ENCODE assay signal across 9 cellular contexts in genomic region chr11:15967166-15967565, GRCh38.
DNase-seq lines count a peak whose midpoint lies in the region; ATAC-seq and TF ChIP-seq lines count a peak whose summit lies in the region.
"Had no signal": no experiment of that assay in that cellular context is flagged by ENCODE, and none has a peak within 500 bp of the region (broad histone marks: within the 10 kb centered on the region; RNA-seq: fewer than 3 reads in every experiment).

No MANE protein-coding gene starts in this region.

- H3K27ac ChIP-seq in psoas muscle, result peak overlapping the region; percentile 95

- no peak for TF ChIP-seq CTCF in psoas muscle (IDR thresholded peaks at IDR 0.05)

- WGBS in psoas muscle, 3 donors, result 34 to 59% (median 46%) methylated on average over 2 of the region's 2 CpGs

- no peaks in the 10 kb centered on the region for H3K9me3 ChIP-seq in psoas muscle

- no peak overlapping the region for H3K4me3 ChIP-seq in psoas muscle

- no peaks in the 10 kb centered on the region for H3K36me3 ChIP-seq in psoas muscle (ENCODE audit: insufficient read depth in 1 of 2, low read depth in 1 of 2)

- no peaks in the 10 kb centered on the region for H3K27me3 ChIP-seq in psoas muscle (ENCODE audit: insufficient read depth in 3 of 3, low read length in 2 of 3)

- no peak for TF ChIP-seq POLR2A in erythroblast (IDR thresholded peaks at IDR 0.05; ENCODE audit: low read length)

- H3K4me1 ChIP-seq in psoas muscle, result peaks cover 53% of the 10 kb centered on the region

- DNase-seq in DMS 273 (lab: John Stamatoyannopoulos, UW; ENCODE audit: unreplicated experiment), result peak; percentile 32
- no peak for DNase-seq in DMS 273 treated with DMSO at 0.1 percent for 48 hours (lab: John Stamatoyannopoulos, UW)
- peak; percentile 75 for DNase-seq in NCI-H774 (lab: John Stamatoyannopoulos, UW)
- peak; percentile 70 to 78 for DNase-seq in erythroblast (lab: John Stamatoyannopoulos, UW)
- DNase-seq in psoas muscle, result no peak
- DNase-seq: aorta had no signal

- intact Hi-C loops in psoas muscle (cut with DNase I), result no loop called here

- ATAC-seq in psoas muscle, result no peak
- ATAC-seq in GM19455 (IDR thresholded peaks at IDR 0.05; ENCODE audit: unreplicated experiment), result no peak
- ATAC-seq in HG02763 (IDR thresholded peaks at IDR 0.05; ENCODE audit: unreplicated experiment), result no peak
- no peak for ATAC-seq in GM18907 (IDR thresholded peaks at IDR 0.05; ENCODE audit: unreplicated experiment)

Comparison
In these comparisons a context has a peak if more than half of its experiments do, and no peak if none do; other contexts are left out.
1. DNase-seq: peak in DMS 273 (single experiment), NCI-H774 (single experiment) and erythroblast (2 of 2); none in DMS 273 treated with DMSO at 0.1 percent for 48 hours (single experiment) and psoas muscle (0 of 2).